Comparison of ENCODE assay signal across 21 cellular contexts in the genomic region with DNA sequence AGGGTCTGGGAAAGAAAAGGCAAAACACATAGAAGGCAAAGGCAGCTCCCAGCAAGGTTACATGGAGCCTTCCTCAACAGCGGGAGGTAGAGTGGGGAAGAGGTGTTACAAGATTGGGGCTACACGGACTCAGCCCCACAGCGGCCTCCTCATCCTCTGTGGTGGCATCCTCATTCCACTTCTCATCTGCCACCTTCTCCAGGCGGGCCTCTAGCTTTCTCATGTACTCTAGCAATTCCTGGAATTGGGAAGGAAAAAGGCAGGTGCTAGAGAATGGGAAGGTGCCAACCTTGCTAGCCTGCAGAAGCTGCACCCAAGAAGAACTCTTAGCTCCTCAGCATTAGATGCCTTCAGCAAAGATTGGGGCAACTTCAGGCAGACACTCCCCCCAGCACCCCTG. TPM values are rescaled to one million over a fixed set of nuclear protein-coding genes. Genes with fewer than 3 reads are reported as not detected.
DNase-seq lines count a peak whose midpoint lies in the region; ATAC-seq and TF ChIP-seq lines count a peak whose summit lies in the region.
"Had no signal": no experiment of that assay in that cellular context is flagged by ENCODE, and none has a peak within 500 bp of the region (broad histone marks: within the 10 kb centered on the region; RNA-seq: fewer than 3 reads in every experiment).

No MANE protein-coding gene starts in this region.

- H3K9ac ChIP-seq in neural cell (ENCODE audit: low read length), result no peak overlapping the region

- H3K4me3 ChIP-seq in HEK293 (ENCODE audit: low read depth, low read length), result no peak overlapping the region
- no peak overlapping the region for H3K4me3 ChIP-seq in neural cell (ENCODE audit: low read length)
- H3K4me3 ChIP-seq in spleen, result no peak overlapping the region
- H3K4me3 ChIP-seq: GM23338, HAP-1 had no signal

- no peak for DNase-seq in T-helper 17 cell
- no peak for DNase-seq in HUDEP-2 (lab: John Stamatoyannopoulos, UW; ENCODE audit: unreplicated experiment in 76 of 76)
- no peak for DNase-seq in spleen
- no peak for DNase-seq in NCI-H524 treated with DMSO at 0.1 percent for 48 hours (lab: John Stamatoyannopoulos, UW)
- DNase-seq: C1 segment of cervical spinal cord; Calu3; CD4-positive, alpha-beta memory T cell; COR-L47; DMS53; DMS79 treated with DMSO at 0.1 percent for 48 hours; GF-D8 had no signal

- H3K9me3 ChIP-seq in HEK293 (ENCODE audit: control insufficient read depth, insufficient read depth, low read depth, low read length), result no peaks in the 10 kb centered on the region
- no peaks in the 10 kb centered on the region for H3K9me3 ChIP-seq in T-helper 17 cell (ENCODE audit: control insufficient read depth, low read length, poor library complexity, severe bottlenecking)
- no peaks in the 10 kb centered on the region for H3K9me3 ChIP-seq in neural cell (ENCODE audit: low read length)
- no peaks in the 10 kb centered on the region for H3K9me3 ChIP-seq in spleen
- H3K9me3 ChIP-seq: HAP-1 had no signal

- POLR2A ChIA-PET in HEK293 (lab: Yijun Ruan, JAX), result no interaction called here

- no peak for TF ChIP-seq CTCF in HEK293 (tag by site-specific recombination; IDR thresholded peaks at IDR 0.05)
- no peak for TF ChIP-seq CTCF in neural cell (IDR thresholded peaks at IDR 0.05; ENCODE audit: poor library complexity, severe bottlenecking)
- no peak for TF ChIP-seq CTCF in spleen (IDR thresholded peaks at IDR 0.05 in 8 of 11, conservative IDR thresholded peaks at IDR 0.05 in 3 of 11)

- no peak for TF ChIP-seq RAD21 in neural cell (conservative IDR thresholded peaks at IDR 0.05)

- H3K27me3 ChIP-seq in neural cell (ENCODE audit: insufficient read depth, low read depth, low read length), result no peaks in the 10 kb centered on the region
- H3K27me3 ChIP-seq in spleen (replicated peaks in 1 of 7), result no peaks in the 10 kb centered on the region

- peaks cover 3% of the 10 kb centered on the region for H3K27me3 Mint-ChIP-seq in T-helper 17 cell
- H3K27me3 Mint-ChIP-seq: CD4-positive, alpha-beta memory T cell had no signal

- H3K36me3 Mint-ChIP-seq in T-helper 17 cell (ENCODE audit: low read depth), result peaks cover 20% of the 10 kb centered on the region

- peaks cover 16% of the 10 kb centered on the region for H3F3A ChIP-seq in neural cell (ENCODE audit: insufficient read depth, low read length, poor library complexity, severe bottlenecking)

- no peak for TF ChIP-seq POLR2A in spleen (IDR thresholded peaks at IDR 0.05)

- H3K36me3 ChIP-seq in HEK293 (ENCODE audit: control insufficient read depth in 2 of 2, insufficient read depth in 1 of 2, low read length in 2 of 2) (peaks cover 0 to 47% of the 10 kb centered on the region in 2 experiments; a peak in 2 of 3 replicates), neural cell (ENCODE audit: insufficient read depth, low read length) (peaks cover 15% of the 10 kb centered on the region), spleen (peaks cover 0 to 79% (median 60%) of the 10 kb centered on the region in 6 donors)
- H3K36me3 ChIP-seq: HAP-1 had no signal

- no peak for TF ChIP-seq EP300 in neural cell (conservative IDR thresholded peaks at IDR 0.05; ENCODE audit: poor library complexity, severe bottlenecking)

- H2AFZ ChIP-seq in neural cell (ENCODE audit: low read depth, low read length), result no peak overlapping the region
- H2AFZ ChIP-seq: GM23338 had no signal

- CTCF ChIA-PET in HEK293 (lab: Yijun Ruan, JAX), result interaction anchor here (0.6 to 7.4 kb wide), 5 partner anchors 9 to 32 kb away, joined by 3 to 67 read pairs (median 3); no protein-coding TSS in a partner anchor

- no peaks in the 10 kb centered on the region for H3K9me2 ChIP-seq in neural cell (ENCODE audit: insufficient read depth, low read length)

- no peaks in the 10 kb centered on the region for H4K20me1 ChIP-seq in neural cell (ENCODE audit: insufficient read depth)

- no peak overlapping the region for H3K4me2 ChIP-seq in neural cell (ENCODE audit: low read length)
- H3K4me2 ChIP-seq: GM23338 had no signal

- WGBS in spleen, 5 donors, result 91 to 99% (median 94%) methylated on average over 4 of the region's 4 CpGs

- H3K27ac ChIP-seq in HEK293 (ENCODE audit: extremely low read depth, low read depth, low read length), result no peak overlapping the region
- H3K27ac ChIP-seq in neural cell (ENCODE audit: low read length), result peak overlapping the region; percentile 96
- H3K27ac ChIP-seq in spleen, result no peak overlapping the region

- intact Hi-C loops in spleen (cut with DNase I; ENCODE audit: low total_unique reads), result no loop called here

- ATAC-seq in T-helper 17 cell, result no peak
- ATAC-seq: GM23338 had no signal

- peaks cover 14% of the 10 kb centered on the region for H3K4me1 ChIP-seq in HEK293 (ENCODE audit: control insufficient read depth, insufficient read depth, low read length)
- H3K4me1 ChIP-seq in spleen, result no peaks in the 10 kb centered on the region
- H3K4me1 ChIP-seq: HAP-1 had no signal

- H3K79me2 ChIP-seq in neural cell (replicated peaks; ENCODE audit: insufficient read depth, low read length), result no peaks in the 10 kb centered on the region

- no peak overlapping the region for H3K4me3 Mint-ChIP-seq in T-helper 17 cell
- H3K4me3 Mint-ChIP-seq: CD4-positive, alpha-beta memory T cell; GM23338 had no signal

- H3K27ac Mint-ChIP-seq in T-helper 17 cell, result peak overlapping the region; percentile 78
- H3K27ac Mint-ChIP-seq: GM23338 had no signal

- peaks cover 4% of the 10 kb centered on the region for H3K4me1 Mint-ChIP-seq in T-helper 17 cell

TF ChIP-seq in HEK293, 187 proteins besides CTCF, POLR2A, EP300 and RAD21:
- TF ChIP-seq ZNF114 (tag by site-specific recombination; IDR thresholded peaks at IDR 0.05) (no peak), ZNF112 (tag by site-specific recombination; IDR thresholded peaks at IDR 0.05) (no peak), ZNF184 (tag by site-specific recombination; IDR thresholded peaks at IDR 0.05) (no peak), ZNF433 (tag by site-specific recombination; IDR thresholded peaks at IDR 0.05; ENCODE audit: low read depth) (no peak), KLF9 (tag by site-specific recombination; IDR thresholded peaks at IDR 0.05; ENCODE audit: low read depth) (no peak), ZNF121 (tag by site-specific recombination; IDR thresholded peaks at IDR 0.05) (no peak), ZNF510 (tag by site-specific recombination; IDR thresholded peaks at IDR 0.05; ENCODE audit: insufficient replicate concordance) (no peak)
- TF ChIP-seq, protein P1, sequence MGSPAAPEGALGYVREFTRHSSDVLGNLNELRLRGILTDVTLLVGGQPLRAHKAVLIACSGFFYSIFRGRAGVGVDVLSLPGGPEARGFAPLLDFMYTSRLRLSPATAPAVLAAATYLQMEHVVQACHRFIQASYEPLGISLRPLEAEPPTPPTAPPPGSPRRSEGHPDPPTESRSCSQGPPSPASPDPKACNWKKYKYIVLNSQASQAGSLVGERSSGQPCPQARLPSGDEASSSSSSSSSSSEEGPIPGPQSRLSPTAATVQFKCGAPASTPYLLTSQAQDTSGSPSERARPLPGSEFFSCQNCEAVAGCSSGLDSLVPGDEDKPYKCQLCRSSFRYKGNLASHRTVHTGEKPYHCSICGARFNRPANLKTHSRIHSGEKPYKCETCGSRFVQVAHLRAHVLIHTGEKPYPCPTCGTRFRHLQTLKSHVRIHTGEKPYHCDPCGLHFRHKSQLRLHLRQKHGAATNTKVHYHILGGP (tag by site-specific recombination; IDR thresholded peaks at IDR 0.05), result peak; percentile 58; the same call in 1 of the 2 replicates

TF ChIP-seq in neural cell, 6 proteins besides CTCF, POLR2A, EP300 and RAD21:
- TF ChIP-seq MXI1 (conservative IDR thresholded peaks at IDR 0.05; ENCODE audit: poor library complexity, severe bottlenecking) (no peak), SMC3 (conservative IDR thresholded peaks at IDR 0.05; ENCODE audit: poor library complexity) (no peak), POLR2AphosphoS5 (IDR thresholded peaks at IDR 0.05) (no peak)

RNA-seq across cellular contexts. Expression of a gene that starts 13.2 kb away (rescaled TPM):
- total RNA-seq in T-helper 17 cell (100 to 1,000 TPM; 108 to 134 TPM), spleen (100 to 1,000 TPM in 6 of 7 donors, 10 to 100 TPM in 1; 93.5 to 186 (median 134) TPM)
- polyA plus RNA-seq in neural cell (169 and 187 TPM in 2 replicates), spleen (10 to 100 TPM; 31.0 to 55.6 (median 37.2) TPM)
- polyA minus RNA-seq in neural cell, result 134 and 165 TPM in 2 replicates

RNA-seq across cellular contexts. Expression of a gene that starts 37.8 kb away (rescaled TPM):
- total RNA-seq in T-helper 17 cell (not detected), spleen (not detected)
- polyA plus RNA-seq in neural cell (not detected in 2 replicates), spleen (under 1 TPM in 1 of 3 donors, not detected in 2; 0.20 TPM)
- polyA minus RNA-seq in neural cell, result not detected in 2 replicates
- total RNA-seq: A172; A673; Calu3; CD4-positive, alpha-beta memory T cell; Daoy; G401; GM23338; H4 had no signal
- polyA plus RNA-seq: BJ; CD4-positive, alpha-beta memory T cell; GM23338 had no signal

RNA-seq across cellular contexts. Expression of a gene that starts 38.1 kb away (rescaled TPM):
- total RNA-seq in T-helper 17 cell, result 100 to 1,000 TPM; 211 to 232 TPM
- polyA plus RNA-seq in neural cell, result 227 and 331 TPM in 2 replicates
- 77.7 and 89.9 TPM in 2 replicates for polyA minus RNA-seq in neural cell
- 100 to 1,000 TPM; 231 to 323 (median 282) TPM for total RNA-seq in spleen
- 100 to 1,000 TPM; 467 to 526 (median 515) TPM for polyA plus RNA-seq in spleen
